8 cellular contexts compared by ENCODE assay signal in the genomic region with DNA sequence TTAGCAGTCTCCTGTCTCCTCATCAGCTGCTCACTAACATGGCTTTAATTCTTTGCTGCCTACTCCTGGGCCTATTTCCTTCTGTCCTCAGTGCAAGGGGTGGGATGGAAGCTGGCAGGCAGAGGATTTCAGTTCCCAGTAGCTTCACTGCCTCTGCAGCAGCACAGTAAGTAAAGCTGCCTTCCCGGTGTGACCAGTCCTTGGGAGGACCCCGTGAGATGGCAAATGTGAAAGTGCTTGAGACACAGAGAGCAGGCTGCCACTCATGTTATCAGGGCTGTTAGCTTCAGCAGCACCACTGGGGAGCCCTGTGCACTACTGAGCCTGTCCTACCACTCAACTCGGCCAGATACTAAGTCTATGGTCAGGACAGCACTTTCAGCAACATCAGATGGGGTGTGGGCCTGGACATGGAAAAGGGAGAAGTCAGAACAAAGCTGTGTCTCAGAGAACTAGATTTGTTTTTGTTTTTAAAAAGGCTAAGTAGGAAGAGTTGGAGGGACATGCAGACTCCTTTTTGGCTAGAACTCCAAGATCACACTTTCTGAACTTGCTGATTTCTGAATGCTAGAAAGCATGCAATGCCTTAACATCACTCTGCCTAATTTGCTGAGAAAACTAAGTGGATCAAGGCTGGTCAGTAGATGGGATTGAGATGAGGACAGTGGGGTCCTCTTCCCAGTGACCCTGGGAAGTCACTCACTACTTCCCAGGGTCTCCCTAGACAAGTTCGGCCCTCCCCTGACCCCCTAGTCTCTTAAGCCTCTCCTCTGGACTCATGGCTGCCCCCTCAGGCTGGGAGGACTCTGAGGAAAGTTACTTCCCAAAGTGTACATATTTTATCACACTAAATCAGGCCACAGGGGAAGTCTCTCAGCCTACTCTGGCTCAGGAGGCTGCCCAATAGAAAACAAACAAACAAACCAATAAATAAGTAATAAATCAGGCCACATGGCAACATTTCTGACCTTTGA. TPM values are rescaled to one million over a fixed set of nuclear protein-coding genes. Genes with fewer than 3 reads are reported as not detected.
DNase-seq lines count a peak whose midpoint lies in the region; ATAC-seq and TF ChIP-seq lines count a peak whose summit lies in the region.

No MANE protein-coding gene starts in this region.

- no peak overlapping the region for H4K5ac ChIP-seq in mesendoderm (ENCODE audit: low read length)

- peak overlapping the region; percentile 89 for H3K23ac ChIP-seq in mesendoderm (ENCODE audit: low read length)

- WGBS in mesendoderm (ENCODE audit: extremely low coverage, insufficient coverage, low lambda C conversion rate): no CpG with 5 or more reads among the region's 4 CpGs
- 17 to 19% methylated on average over 4 of the region's 4 CpGs for WGBS in tibial nerve, 2 donors

- DNase-seq in GM03348 (ENCODE audit: low spot score) (peak; percentile 59), HL-60 (ENCODE audit: low read depth in 1 of 2, low spot score in 1 of 2) (peak in 1 of 2 experiments; percentile 39), UCSD-AML1 (lab: John Stamatoyannopoulos, UW; ENCODE audit: unreplicated experiment) (peak; percentile 47), mesendoderm (peak; percentile 65), tibial nerve (ENCODE audit: low spot score in 2 of 2) (no peak), ecto neural progenitor cell (ENCODE audit: low spot score) (no peak)
- no peak for DNase-seq in effector memory CD4-positive, alpha-beta T cell

- peak overlapping the region; percentile 98 for H3K4me2 ChIP-seq in mesendoderm (ENCODE audit: low read length)

- H2AK5ac ChIP-seq in mesendoderm (ENCODE audit: low read length): peak overlapping the region; percentile 72

- TF ChIP-seq CTCF in HL-60 (IDR thresholded peaks at IDR 0.05; ENCODE audit: insufficient read depth, low read length) (no peak), tibial nerve (IDR thresholded peaks at IDR 0.05) (peak in 1 of 5 experiments; percentile 25)

- peak overlapping the region; percentile 95 for H3K56ac ChIP-seq in mesendoderm (ENCODE audit: low read length)

- H3K4me3 ChIP-seq in HL-60 (replicated peaks; ENCODE audit: insufficient read depth, low read length) (peak overlapping the region; percentile 59; the same call in 1 of the 2 replicates), mesendoderm (ENCODE audit: low read length) (peak overlapping the region; percentile 66), tibial nerve (peak overlapping the region; percentile 52 to 88 (median 69))
- peak overlapping the region; percentile 72 for H3K4me3 ChIP-seq in effector memory CD4-positive, alpha-beta T cell (ENCODE audit: insufficient read depth, low read depth, low read length, poor library complexity, severe bottlenecking)

- peak overlapping the region; percentile 97 for H3K18ac ChIP-seq in mesendoderm (ENCODE audit: low read length)

- H3K79me1 ChIP-seq in mesendoderm (ENCODE audit: low read length): no peaks in the 10 kb centered on the region

- H2BK120ac ChIP-seq in mesendoderm (ENCODE audit: low read depth, low read length): no peak overlapping the region

- no peak overlapping the region for H2BK15ac ChIP-seq in mesendoderm (replicated peaks; ENCODE audit: low read depth)

- H3K4me1 ChIP-seq in effector memory CD4-positive, alpha-beta T cell (ENCODE audit: control insufficient read depth, insufficient read depth, low read length, poor library complexity, severe bottlenecking): peaks cover 19% of the 10 kb centered on the region
- H3K4me1 ChIP-seq in mesendoderm (ENCODE audit: control insufficient read depth, low read depth, low read length) (peaks cover 12% of the 10 kb centered on the region), tibial nerve (peaks cover 0 to 47% (median 24%) of the 10 kb centered on the region in 4 donors)

- H3K4ac ChIP-seq in mesendoderm (ENCODE audit: low read depth, low read length): peak overlapping the region; percentile 56

- TF ChIP-seq POLR2A in tibial nerve (IDR thresholded peaks at IDR 0.05): no peak

- H2BK5ac ChIP-seq in mesendoderm (ENCODE audit: low read length): peak overlapping the region; percentile 72

- H4K8ac ChIP-seq in mesendoderm (ENCODE audit: low read depth, low read length): no peak overlapping the region

- H3K9me3 ChIP-seq in effector memory CD4-positive, alpha-beta T cell (ENCODE audit: control insufficient read depth, low read length): no peaks in the 10 kb centered on the region
- no peaks in the 10 kb centered on the region for H3K9me3 ChIP-seq in tibial nerve

- H3K9ac ChIP-seq in mesendoderm (ENCODE audit: low read length): peak overlapping the region; percentile 82

- no peak for TF ChIP-seq EP300 in tibial nerve (IDR thresholded peaks at IDR 0.05)

- no peak for ATAC-seq in HG02870 (IDR thresholded peaks at IDR 0.05; ENCODE audit: unreplicated experiment)

- peaks cover 3% of the 10 kb centered on the region for H3K27me3 ChIP-seq in HL-60 (ENCODE audit: insufficient read depth, poor library complexity, severe bottlenecking)
- no peaks in the 10 kb centered on the region for H3K27me3 ChIP-seq in effector memory CD4-positive, alpha-beta T cell (replicated peaks; ENCODE audit: control insufficient read depth, insufficient read depth, low read length, poor library complexity, severe bottlenecking)
- no peaks in the 10 kb centered on the region for H3K27me3 ChIP-seq in mesendoderm (ENCODE audit: insufficient read depth, low read length, poor library complexity)
- no peaks in the 10 kb centered on the region for H3K27me3 ChIP-seq in tibial nerve

- no peaks in the 10 kb centered on the region for H3K79me2 ChIP-seq in mesendoderm (ENCODE audit: control insufficient read depth, insufficient read depth, low read length)

- no peaks in the 10 kb centered on the region for H3K36me3 ChIP-seq in effector memory CD4-positive, alpha-beta T cell (ENCODE audit: control insufficient read depth, insufficient read depth, low read length)
- no peaks in the 10 kb centered on the region for H3K36me3 ChIP-seq in mesendoderm (ENCODE audit: control insufficient read depth, insufficient read depth, low read length)
- H3K36me3 ChIP-seq in tibial nerve: no peaks in the 10 kb centered on the region

- H3K27ac ChIP-seq in HL-60 (replicated peaks): no peak overlapping the region
- peak overlapping the region; percentile 57 for H3K27ac ChIP-seq in effector memory CD4-positive, alpha-beta T cell (ENCODE audit: insufficient read depth, low read length, poor library complexity, severe bottlenecking)
- peak overlapping the region; percentile 37 for H3K27ac ChIP-seq in mesendoderm (ENCODE audit: low read depth, low read length)
- peak overlapping the region; percentile 57 to 92 (median 83) for H3K27ac ChIP-seq in tibial nerve

RNA-seq across cellular contexts. Expression of a gene that starts 1.1 kb away (rescaled TPM):
- polyA plus RNA-seq in mesendoderm (2013, experiment 1 of 2): 8.5 TPM
- polyA plus RNA-seq in mesendoderm (2013, experiment 2 of 2): 9.2 TPM
- total RNA-seq in tibial nerve: 10 to 100 TPM; 20.5 to 69.3 (median 31.9) TPM

RNA-seq across cellular contexts. Expression of a gene that starts 29.8 kb away (rescaled TPM):
- polyA plus RNA-seq in mesendoderm (2013, experiment 1 of 2): 88.3 TPM
- 89.3 TPM for polyA plus RNA-seq in mesendoderm (2013, experiment 2 of 2)
- total RNA-seq in tibial nerve: 10 to 100 TPM; 26.0 to 72.6 (median 36.3) TPM

RNA-seq across cellular contexts. Expression of a gene that starts 41.6 kb away (rescaled TPM):
- polyA plus RNA-seq in mesendoderm (2013, experiment 1 of 2): 1.2 TPM
- polyA plus RNA-seq in mesendoderm (2013, experiment 2 of 2): 1.0 TPM
- not detected for total RNA-seq in tibial nerve

RNA-seq across cellular contexts. Expression of a gene that starts 51.6 kb away (rescaled TPM):
- 9.0 TPM for polyA plus RNA-seq in mesendoderm (2013, experiment 1 of 2)
- polyA plus RNA-seq in mesendoderm (2013, experiment 2 of 2): 8.8 TPM
- total RNA-seq in tibial nerve: 10 to 100 TPM; 30.8 to 61.8 (median 32.9) TPM

RNA-seq across cellular contexts. Expression of a gene that starts 54.1 kb away (rescaled TPM):
- 7.3 TPM for polyA plus RNA-seq in mesendoderm (2013, experiment 1 of 2)
- polyA plus RNA-seq in mesendoderm (2013, experiment 2 of 2): 7.1 TPM
- 1 to 10 TPM in 2 of 4 donors, under 1 TPM in 2; 0.42 to 1.7 (median 1.1) TPM for total RNA-seq in tibial nerve

Comparison
In these comparisons a context has a peak if more than half of its experiments do, and no peak if none do; other contexts are left out.
1. DNase-seq: peak in GM03348 (single experiment), UCSD-AML1 (single experiment) and mesendoderm (single experiment); none in effector memory CD4-positive, alpha-beta T cell (0 of 3), tibial nerve (0 of 2) and ecto neural progenitor cell (single experiment).
2. Peak in every context shown above with its lines, with median percentiles within 50 percentile points of each other: H3K4me3 ChIP-seq.